In the genomic region with DNA sequence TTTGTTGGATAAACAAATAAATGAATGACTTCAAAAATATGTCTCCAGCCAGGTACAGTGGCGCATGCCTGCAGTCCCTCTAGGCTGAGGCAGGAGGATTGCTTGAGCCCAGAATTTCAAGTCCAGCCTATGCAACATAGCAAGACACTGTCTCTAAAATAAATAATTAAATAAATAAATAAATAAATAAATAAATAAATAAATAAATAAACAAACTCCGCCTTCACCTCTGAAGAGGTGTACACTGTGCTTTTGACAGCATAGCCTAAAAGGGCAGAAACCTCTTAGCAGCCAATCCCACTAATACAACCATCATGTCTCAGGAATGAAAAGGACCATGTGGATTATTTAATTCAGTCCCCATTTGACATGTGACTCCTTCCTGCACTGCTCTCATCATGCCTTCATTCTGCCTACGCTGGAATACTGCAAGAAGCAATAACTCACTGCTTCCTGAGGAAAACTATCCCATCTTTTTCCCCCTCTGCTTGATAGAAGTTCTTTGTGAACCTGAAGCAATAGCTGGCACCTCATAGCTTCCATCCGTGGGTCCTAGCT, we compare ENCODE assay signal across 9 cellular contexts.
"Had no signal": no experiment of that assay in that cellular context is flagged by ENCODE, and none has a peak within 500 bp of the region (broad histone marks: within the 10 kb centered on the region; RNA-seq: fewer than 3 reads in every experiment).

No MANE protein-coding gene starts in this region.

- H3K9me3 Mint-ChIP-seq: HFFc6 had no signal

- H3K36me3 ChIP-seq: HAP-1 had no signal

- H3K9me3 ChIP-seq: HAP-1 had no signal

- H2AFZ ChIP-seq: GM23248 had no signal

- ATAC-seq: K562 had no signal

- H3K4me3 Mint-ChIP-seq: HFFc6 had no signal

- H3K27ac Mint-ChIP-seq: HFFc6 had no signal

- H3K9ac ChIP-seq: GM23248 had no signal

- FAIRE-seq: K562 had no signal

- DNase-seq: GM23248, GOT3, H7, HFFc6, IMR-90, Kasumi-1, KG1 had no signal

- H3K27ac ChIP-seq: GM23248 had no signal

- H3K4me3 ChIP-seq: GM23248, HAP-1, K562 had no signal
